ENCODE assay signal across 21 cellular contexts in the genomic region with DNA sequence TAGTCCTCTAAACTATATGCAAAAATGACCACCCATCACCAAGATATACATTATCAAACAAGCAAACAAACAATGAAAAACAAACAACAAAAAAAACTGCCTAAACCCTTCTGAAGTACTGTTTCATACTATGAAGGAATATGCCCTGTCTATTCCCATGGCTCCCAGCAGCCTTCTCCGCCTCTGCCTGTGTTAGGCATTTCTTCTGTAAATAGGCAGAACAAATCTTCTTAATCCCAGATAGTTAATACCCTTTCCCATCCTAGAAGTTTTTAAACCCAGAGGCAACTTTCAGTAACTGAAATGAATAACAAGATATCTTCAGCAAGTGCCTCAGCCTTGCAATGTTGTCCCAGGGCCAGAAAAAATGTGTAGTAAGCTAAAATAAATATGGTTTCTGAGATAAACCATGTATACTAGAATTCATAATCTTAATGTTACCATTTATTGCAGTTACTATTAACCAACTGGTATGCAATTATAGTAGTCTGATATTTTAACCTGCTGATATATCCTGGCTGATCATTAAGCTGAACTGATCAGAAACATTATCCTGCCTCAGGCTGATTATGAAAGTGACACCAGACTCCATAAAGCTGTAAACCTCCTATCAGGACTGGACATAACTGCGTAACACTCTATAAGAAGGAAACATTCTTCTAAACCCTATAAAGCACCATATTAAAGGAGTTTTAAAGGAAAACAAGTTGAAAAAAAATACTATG.
"Had no signal": no experiment of that assay in that cellular context is flagged by ENCODE, and none has a peak within 500 bp of the region (broad histone marks: within the 10 kb centered on the region; RNA-seq: fewer than 3 reads in every experiment).

No MANE protein-coding gene starts in this region.

- H3K27ac ChIP-seq: epithelial cell of prostate, gastrocnemius medialis, parathyroid adenoma, sigmoid colon, thyroid gland had no signal

- H3K4me1 ChIP-seq: gastrocnemius medialis, parathyroid adenoma, sigmoid colon, thyroid gland had no signal

- H3K9me3 ChIP-seq: gastrocnemius medialis, sigmoid colon, thyroid gland had no signal

- H3K27me3 Mint-ChIP-seq: memory B cell; progenitor cell of endocrine pancreas; stimulated activated naive CD8-positive, alpha-beta T cell treated with anti-CD3 and anti-CD28 coated beads, Interleukin-15, amount 100 ng/mL, for 72 hours had no signal

- H3K9me3 Mint-ChIP-seq: memory B cell; natural killer cell; stimulated activated naive B cell treated with anti-CD40 and anti-IgM and Interleukin-4, amounts not matched to agents 10 μg/mL and 1 μg/mL and 100 μg/mL, for 72 hours; stimulated activated naive CD8-positive, alpha-beta T cell treated with anti-CD3 and anti-CD28 coated beads, Interleukin-15, amount 100 ng/mL, for 72 hours had no signal

- H3K4me1 Mint-ChIP-seq: memory B cell; natural killer cell; neural crest cell; stimulated activated naive B cell treated with anti-CD40 and anti-IgM and Interleukin-4, amounts not matched to agents 10 μg/mL and 1 μg/mL and 100 μg/mL, for 72 hours; stimulated activated naive CD8-positive, alpha-beta T cell treated with anti-CD3 and anti-CD28 coated beads, Interleukin-15, amount 100 ng/mL, for 72 hours had no signal

- H3K4me3 Mint-ChIP-seq: endodermal cell; memory B cell; natural killer cell; neural crest cell; stimulated activated naive B cell treated with anti-CD40 and anti-IgM and Interleukin-4, amounts not matched to agents 10 μg/mL and 1 μg/mL and 100 μg/mL, for 72 hours; stimulated activated naive CD8-positive, alpha-beta T cell treated with anti-CD3 and anti-CD28 coated beads, Interleukin-15, amount 100 ng/mL, for 72 hours had no signal

- H3K27ac Mint-ChIP-seq: endodermal cell; memory B cell; natural killer cell; progenitor cell of endocrine pancreas; stimulated activated naive B cell treated with anti-CD40 and anti-IgM and Interleukin-4, amounts not matched to agents 10 μg/mL and 1 μg/mL and 100 μg/mL, for 72 hours; stimulated activated naive CD8-positive, alpha-beta T cell treated with anti-CD3 and anti-CD28 coated beads, Interleukin-15, amount 100 ng/mL, for 72 hours had no signal

- H3K36me3 Mint-ChIP-seq: natural killer cell; stimulated activated naive B cell treated with anti-CD40 and anti-IgM and Interleukin-4, amounts not matched to agents 10 μg/mL and 1 μg/mL and 100 μg/mL, for 72 hours had no signal

- H3K36me3 ChIP-seq: gastrocnemius medialis, sigmoid colon, thyroid gland had no signal

- ATAC-seq: esophagus mucosa; gastrocnemius medialis; left lobe of liver; natural killer cell; right cardiac atrium; stimulated activated naive B cell treated with anti-CD40 and anti-IgM and Interleukin-4, amounts not matched to agents 10 μg/mL and 1 μg/mL and 100 μg/mL, for 72 hours; stimulated activated naive CD8-positive, alpha-beta T cell treated with anti-CD3 and anti-CD28 coated beads, Interleukin-15, amount 100 ng/mL, for 72 hours had no signal

- H3K4me3 ChIP-seq: gastrocnemius medialis, lung, sigmoid colon, thyroid gland had no signal

- H3K27me3 ChIP-seq: gastrocnemius medialis, sigmoid colon, thyroid gland had no signal

- DNase-seq: effector CD8-positive, alpha-beta T cell; endodermal cell; gastrocnemius medialis; head of caudate nucleus; kidney; natural killer cell; right cardiac atrium; sigmoid colon; stimulated activated CD4-positive, alpha-beta T cell treated with anti-CD3 and anti-CD28 coated beads, Interleukin-15, amount 100 ng/mL, for 24 hours; stimulated activated CD4-positive, alpha-beta T cell treated with anti-CD3 and anti-CD28 coated beads, Interleukin-2, amount 100 ng/mL, for 48 hours; stimulated activated naive B cell treated with anti-CD40 and anti-IgM and Interleukin-4, amounts not matched to agents 10 μg/mL and 1 μg/mL and 100 μg/mL, for 72 hours; stimulated activated naive CD8-positive, alpha-beta T cell treated with anti-CD3 and anti-CD28 coated beads, Interleukin-15, amount 100 ng/mL, for 72 hours; thyroid gland had no signal
